In the genomic region with DNA sequence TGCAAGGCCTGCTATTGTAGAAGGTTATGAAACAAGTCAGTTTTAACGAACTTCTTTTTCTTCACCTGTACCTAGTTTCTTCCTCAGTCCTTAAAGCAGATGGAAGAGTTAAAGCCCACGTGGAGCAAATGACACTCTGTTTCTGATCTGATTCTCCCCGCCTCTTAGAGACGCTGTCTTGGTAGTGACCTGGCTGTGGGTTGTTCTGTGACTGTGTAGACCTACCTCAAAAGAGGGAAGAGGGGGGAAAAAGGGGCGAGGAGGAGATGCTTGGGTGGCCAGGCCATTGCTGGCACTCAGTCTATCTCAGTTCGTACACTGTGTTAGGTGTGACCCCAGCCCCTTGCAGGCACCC, we compare ENCODE assay signal across 9 cellular contexts. TPM values are rescaled to one million over a fixed set of nuclear protein-coding genes. Genes with fewer than 3 reads are reported as not detected.
DNase-seq lines count a peak whose midpoint lies in the region; ATAC-seq and TF ChIP-seq lines count a peak whose summit lies in the region.
"Had no signal": no experiment of that assay in that cellular context is flagged by ENCODE, and none has a peak within 500 bp of the region (broad histone marks: within the 10 kb centered on the region; RNA-seq: fewer than 3 reads in every experiment).

No MANE protein-coding gene starts in this region.

- H3K9me2 ChIP-seq in DOHH2 (replicated peaks; ENCODE audit: control insufficient read depth, low read length), result no peaks in the 10 kb centered on the region

- peaks cover 5% of the 10 kb centered on the region; the same call in 1 of the 2 replicates for H3K27me3 ChIP-seq in DOHH2 (ENCODE audit: control insufficient read depth, low read length)
- peaks cover 3% of the 10 kb centered on the region for H3K27me3 ChIP-seq in rectal smooth muscle tissue (ENCODE audit: control insufficient read depth, insufficient read depth, low read length)

- no peak for TF ChIP-seq CTCF in DOHH2 (IDR thresholded peaks at IDR 0.05; ENCODE audit: low read depth, low read length, poor library complexity, severe bottlenecking)
- no peak for TF ChIP-seq CTCF in fibroblast of pulmonary artery (IDR thresholded peaks at IDR 0.05; ENCODE audit: low read length, missing control alignments)

- H3K9ac ChIP-seq in rectal smooth muscle tissue (ENCODE audit: low read length), result no peak overlapping the region

- H3K4me1 ChIP-seq in DOHH2 (ENCODE audit: control insufficient read depth, low read length) (no peaks in the 10 kb centered on the region), rectal smooth muscle tissue (ENCODE audit: control insufficient read depth, insufficient read depth, low read length) (no peaks in the 10 kb centered on the region)

- no peak for ATAC-seq in GM21576 (IDR thresholded peaks at IDR 0.05; ENCODE audit: unreplicated experiment)

- H3K36me3 ChIP-seq in DOHH2 (ENCODE audit: control insufficient read depth, low read length) (no peaks in the 10 kb centered on the region), rectal smooth muscle tissue (ENCODE audit: control insufficient read depth, insufficient read depth, low read length) (no peaks in the 10 kb centered on the region)

- peak; percentile 15 for DNase-seq in SK-N-DZ (ENCODE audit: low spot score)
- DNase-seq in fibroblast of pulmonary artery (ENCODE audit: low read depth), result no peak
- no peak for DNase-seq in iPS-NIHi7 (ENCODE audit: extremely low spot score)
- DNase-seq in dermis blood vessel endothelial cell, result no peak
- no peak for DNase-seq in COLO668 (lab: John Stamatoyannopoulos, UW; ENCODE audit: unreplicated experiment)
- DNase-seq: kidney had no signal

- H3K4me3 ChIP-seq in DOHH2 (ENCODE audit: low read length) (peak overlapping the region; percentile 33), fibroblast of pulmonary artery (replicated peaks; ENCODE audit: low read depth, low read length) (peak overlapping the region; percentile 39), rectal smooth muscle tissue (ENCODE audit: low read length) (peak overlapping the region; percentile 46)

- no peaks in the 10 kb centered on the region for H3K79me2 ChIP-seq in DOHH2 (ENCODE audit: control insufficient read depth, low read length)

- no peaks in the 10 kb centered on the region for H3F3A ChIP-seq in DOHH2 (ENCODE audit: control insufficient read depth, insufficient read depth)

- no peaks in the 10 kb centered on the region for H4K20me1 ChIP-seq in DOHH2 (ENCODE audit: control insufficient read depth, insufficient read depth, low read depth, low read length)

- H3K27ac ChIP-seq in DOHH2 (ENCODE audit: low read depth, low read length), result no peak overlapping the region
- H3K27ac ChIP-seq in rectal smooth muscle tissue (ENCODE audit: low read depth, low read length), result no peak overlapping the region

- H3K4me2 ChIP-seq in DOHH2 (ENCODE audit: low read length), result peak overlapping the region; percentile 53

- H3K9me3 ChIP-seq in DOHH2 (ENCODE audit: control insufficient read depth, insufficient read depth, low read length), result no peaks in the 10 kb centered on the region

RNA-seq across cellular contexts. Expression of gene GFRA3, which starts 0.6 kb away (rescaled TPM):
- 2.2 and 3.3 TPM in 2 replicates for polyA plus RNA-seq in SK-N-DZ (2014; cell fraction: cytosol; rRNA removed)
- 0.33 and 0.65 TPM in 2 replicates for polyA plus RNA-seq in SK-N-DZ (2014; cell fraction: nucleus; rRNA removed)
- not detected in 2 replicates for total RNA-seq in dermis blood vessel endothelial cell

RNA-seq across cellular contexts. Expression of gene CDC25C, which starts 57.8 kb away (rescaled TPM):
- polyA plus RNA-seq in SK-N-DZ (2014; cell fraction: cytosol; rRNA removed), result 48.9 and 51.5 TPM in 2 replicates
- 31.7 and 34.1 TPM in 2 replicates for polyA plus RNA-seq in SK-N-DZ (2014; cell fraction: nucleus; rRNA removed)
- 2.4 and 11.3 TPM in 2 replicates for total RNA-seq in dermis blood vessel endothelial cell
